In the genomic region with DNA sequence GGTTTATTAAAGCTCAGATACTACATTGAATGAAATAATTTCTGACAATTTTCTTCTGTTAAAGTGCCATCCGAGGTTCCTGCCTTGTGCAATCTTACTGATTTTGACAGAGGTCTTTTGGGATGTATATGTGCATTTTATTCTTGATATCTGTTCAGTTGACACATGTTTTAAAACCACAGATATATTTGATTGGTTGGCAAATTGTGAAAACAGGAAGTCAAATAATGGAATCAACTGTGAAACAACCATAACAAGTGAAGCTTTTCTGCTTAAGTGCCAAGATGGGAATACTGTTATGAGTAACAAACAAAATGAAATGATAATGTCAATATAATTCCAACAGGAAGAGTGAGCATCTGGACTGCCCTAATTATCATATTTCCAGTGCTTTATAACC, we compare ENCODE assay signal across 10 cellular contexts.
DNase-seq lines count a peak whose midpoint lies in the region; ATAC-seq and TF ChIP-seq lines count a peak whose summit lies in the region.
"Had no signal": no experiment of that assay in that cellular context is flagged by ENCODE, and none has a peak within 500 bp of the region (broad histone marks: within the 10 kb centered on the region; RNA-seq: fewer than 3 reads in every experiment).

No MANE protein-coding gene starts in this region.

- peak overlapping the region; percentile 71 to 81 for H3K4me3 Mint-ChIP-seq in activated T-cell treated with anti-CD3 and anti-CD28 coated beads, Interleukin-2, amount 50 U/mL, for 72 hours

- peaks cover 7% of the 10 kb centered on the region for H3K27me3 Mint-ChIP-seq in activated T-cell treated with anti-CD3 and anti-CD28 coated beads, Interleukin-2, amount 50 U/mL, for 72 hours (ENCODE audit: low read depth)
- H3K27me3 Mint-ChIP-seq: naive thymus-derived CD4-positive, alpha-beta T cell had no signal

- H3K9me3 Mint-ChIP-seq in activated T-cell treated with anti-CD3 and anti-CD28 coated beads, Interleukin-2, amount 50 U/mL, for 72 hours: no peaks in the 10 kb centered on the region
- H3K9me3 Mint-ChIP-seq: naive thymus-derived CD4-positive, alpha-beta T cell had no signal

- H3K9me3 ChIP-seq in suprapubic skin: no peaks in the 10 kb centered on the region
- no peaks in the 10 kb centered on the region for H3K9me3 ChIP-seq in body of pancreas
- H3K9me3 ChIP-seq in thyroid gland: no peaks in the 10 kb centered on the region

- 21% methylated on average over 1 of the region's 1 CpG for WGBS in suprapubic skin
- 2 to 3% methylated on average over 1 of the region's 1 CpG for WGBS in body of pancreas, 2 donors
- WGBS in thyroid gland, 2 donors: 68 to 69% methylated on average over 1 of the region's 1 CpG

- H3K27ac Mint-ChIP-seq in activated T-cell treated with anti-CD3 and anti-CD28 coated beads, Interleukin-2, amount 50 U/mL, for 72 hours: no peak overlapping the region

- H3K4me3 ChIP-seq in choroid plexus epithelial cell (ENCODE audit: low read depth, low read length) (no peak overlapping the region), suprapubic skin (no peak overlapping the region), body of pancreas (no peak overlapping the region), thyroid gland (replicated peaks in 1 of 3) (no peak overlapping the region)

- H3K27ac ChIP-seq in suprapubic skin: peak overlapping the region; percentile 53
- H3K27ac ChIP-seq in body of pancreas: peak overlapping the region in 2 of 4 donors; percentile 14 to 40
- no peak overlapping the region for H3K27ac ChIP-seq in thyroid gland

- H3K4me1 ChIP-seq in suprapubic skin (peaks cover 27% of the 10 kb centered on the region), body of pancreas (peaks cover 16% of the 10 kb centered on the region), thyroid gland (no peaks in the 10 kb centered on the region)

- no peaks in the 10 kb centered on the region for H3K27me3 ChIP-seq in suprapubic skin
- H3K27me3 ChIP-seq in body of pancreas: no peaks in the 10 kb centered on the region
- no peaks in the 10 kb centered on the region for H3K27me3 ChIP-seq in thyroid gland

- H3K4me1 Mint-ChIP-seq in activated T-cell treated with anti-CD3 and anti-CD28 coated beads, Interleukin-2, amount 50 U/mL, for 72 hours (ENCODE audit: low read depth): peaks cover 62% of the 10 kb centered on the region

- DNase-seq in activated T-cell treated with anti-CD3 and anti-CD28 coated beads, Interleukin-2, amount 50 U/mL, for 72 hours: no peak
- DNase-seq in activated T-cell treated with anti-CD3 and anti-CD28 coated beads, Interleukin-2, amount 50 U/mL, for 1 hour: no peak
- peak; percentile 84 for DNase-seq in SIG-M5 treated with dmso at 0.1 percent for 504 hours (lab: John Stamatoyannopoulos, UW; ENCODE audit: unreplicated experiment)
- DNase-seq in choroid plexus epithelial cell (ENCODE audit: low read depth): peak; percentile 0
- no peak for DNase-seq in suprapubic skin (ENCODE audit: low spot score in 2 of 2)
- DNase-seq in body of pancreas: no peak
- DNase-seq in DMS53 (lab: John Stamatoyannopoulos, UW): no peak
- DNase-seq in thyroid gland: no peak
- DNase-seq: NCI-H1436 had no signal

- TF ChIP-seq POLR2A in suprapubic skin (IDR thresholded peaks at IDR 0.05) (no peak), body of pancreas (IDR thresholded peaks at IDR 0.05) (no peak), thyroid gland (IDR thresholded peaks at IDR 0.05) (no peak)

- TF ChIP-seq CTCF in choroid plexus epithelial cell (conservative IDR thresholded peaks at IDR 0.05; ENCODE audit: low read depth, low read length): no peak
- no peak for TF ChIP-seq CTCF in suprapubic skin (IDR thresholded peaks at IDR 0.05)
- TF ChIP-seq CTCF in body of pancreas (IDR thresholded peaks at IDR 0.05): no peak
- no peak for TF ChIP-seq CTCF in thyroid gland (IDR thresholded peaks at IDR 0.05)

- no peak for ATAC-seq in activated T-cell treated with anti-CD3 and anti-CD28 coated beads, Interleukin-2, amount 50 U/mL, for 72 hours (replicated peaks in 1 of 2)
- ATAC-seq in body of pancreas: no peak

- no peak for TF ChIP-seq EP300 in suprapubic skin (IDR thresholded peaks at IDR 0.05)

- intact Hi-C loops in body of pancreas (cut with DNase I) (no loop called here), thyroid gland (cut with DNase I) (no loop called here)

- H3K36me3 ChIP-seq in suprapubic skin (no peaks in the 10 kb centered on the region), body of pancreas (replicated peaks in 1 of 2; ENCODE audit: insufficient read depth in 1 of 2, low read depth in 2 of 2) (no peaks in the 10 kb centered on the region), thyroid gland (no peaks in the 10 kb centered on the region)

- no peaks in the 10 kb centered on the region for H3K36me3 Mint-ChIP-seq in activated T-cell treated with anti-CD3 and anti-CD28 coated beads, Interleukin-2, amount 50 U/mL, for 72 hours (ENCODE audit: insufficient read depth in 2 of 2)
- H3K36me3 Mint-ChIP-seq: naive thymus-derived CD4-positive, alpha-beta T cell had no signal

Comparison
In these comparisons a context has a peak if more than half of its experiments do, and no peak if none do; other contexts are left out.
1. DNase-seq: peak in SIG-M5 treated with dmso at 0.1 percent for 504 hours (single experiment) and choroid plexus epithelial cell (single experiment); none in activated T-cell treated with anti-CD3 and anti-CD28 coated beads, Interleukin-2, amount 50 U/mL, for 72 hours (0 of 2), activated T-cell treated with anti-CD3 and anti-CD28 coated beads, Interleukin-2, amount 50 U/mL, for 1 hour (single experiment), suprapubic skin (0 of 2), body of pancreas (0 of 4), DMS53 (single experiment) and thyroid gland (0 of 2).